Comparison of ENCODE assay signal across 8 cellular contexts in genomic region chr5:69234457-69235268, GRCh38. TPM values are rescaled to one million over a fixed set of nuclear protein-coding genes. Genes with fewer than 3 reads are reported as not detected.
DNase-seq lines count a peak whose midpoint lies in the region; ATAC-seq and TF ChIP-seq lines count a peak whose summit lies in the region.

Gene CDK7 (plus strand): TSS chr5:69234886. CDS start chr5:69234976, 90 bp downstream.

- DNase-seq in CMK (ENCODE audit: low read depth) = peak; percentile 72
- DNase-seq in GM20000 (ENCODE audit: low spot score) = peak; percentile 92
- peak; percentile 96 for DNase-seq in HT-29 (ENCODE audit: low spot score)
- peak; percentile 95 to 98 for DNase-seq in NOMO-1 (lab: John Stamatoyannopoulos, UW; ENCODE audit: unreplicated experiment in 2 of 2)
- DNase-seq in effector memory CD8-positive, alpha-beta T cell = peak; percentile 88 to 89 (median 89)
- DNase-seq in medulla oblongata (ENCODE audit: extremely low spot score) = peak; percentile 97
- peak; percentile 87 for DNase-seq in stimulated activated CD8-positive, alpha-beta memory T cell treated with anti-CD3 and anti-CD28 coated beads, Interleukin-12 subunit alpha, Interleukin-12 subunit beta, amount 100 ng/mL, for 1 hour (ENCODE audit: low read depth)

- peaks cover 19% of the 10 kb centered on the region for H3K36me3 Mint-ChIP-seq in effector memory CD8-positive, alpha-beta T cell (ENCODE audit: insufficient read depth)

- TF ChIP-seq CTCF in GM20000 (IDR thresholded peaks at IDR 0.05; ENCODE audit: extremely low read depth, missing control alignments) = no peak

- CTCF ChIA-PET in activated CD8-positive, alpha-beta memory T cell treated with anti-CD3 and anti-CD28 coated beads for 36 hours (lab: Charles Lee) = interaction anchor here (0.6 to 1.4 kb wide), 4 partner anchors 9 to 141 kb away, joined by 3 to 8 read pairs (median 6); partner anchors contain the start of gene SLC30A5

- no peaks in the 10 kb centered on the region for H3K27me3 Mint-ChIP-seq in effector memory CD8-positive, alpha-beta T cell

- H3K4me1 Mint-ChIP-seq in effector memory CD8-positive, alpha-beta T cell (ENCODE audit: low read depth in 2 of 2) = peaks cover 30 to 39% of the 10 kb centered on the region in 2 donors

- no peaks in the 10 kb centered on the region for H3K9me3 Mint-ChIP-seq in effector memory CD8-positive, alpha-beta T cell

- POLR2A ChIA-PET in activated CD8-positive, alpha-beta memory T cell treated with anti-CD3 and anti-CD28 coated beads for 36 hours (lab: Charles Lee) = interaction anchor here (0.7 to 1.1 kb wide), 3 partner anchors 9 to 45 kb away, joined by 7 to 15 read pairs (median 7); partner anchors contain the start of gene CENPH

- H3K27ac Mint-ChIP-seq in effector memory CD8-positive, alpha-beta T cell = peak within 1 kb of the TSS; percentile 93

- H3K4me3 Mint-ChIP-seq in effector memory CD8-positive, alpha-beta T cell = peak within 1 kb of the TSS; percentile 89 to 90

- ATAC-seq in effector memory CD8-positive, alpha-beta T cell (replicated peaks) = peak; percentile 99

RNA-seq across cellular contexts. Expression of gene CDK7, which starts in this region (rescaled TPM):
- 23.0 and 36.2 TPM in 2 replicates for total RNA-seq in HT-29 (2014; rRNA removed; shearing (Covaris generic))
- total RNA-seq in activated CD8-positive, alpha-beta memory T cell treated with anti-CD3 and anti-CD28 coated beads for 36 hours = 10 to 100 TPM; 42.1 to 45.7 TPM

Comparison
In these comparisons a context has a peak if more than half of its experiments do, and no peak if none do; other contexts are left out.
1. Peak in every context shown above with its lines: DNase-seq and ATAC-seq.